1 cellular context compared by ENCODE assay signal in genomic region chr20:52031574-52032303, GRCh38.
TF ChIP-seq lines count a peak whose summit lies in the region.

No MANE protein-coding gene starts in this region.

TF ChIP-seq in K562, 482 proteins besides CTCF, POLR2A, EP300 and RAD21 (continued from another document):
- TF ChIP-seq, protein P1, sequence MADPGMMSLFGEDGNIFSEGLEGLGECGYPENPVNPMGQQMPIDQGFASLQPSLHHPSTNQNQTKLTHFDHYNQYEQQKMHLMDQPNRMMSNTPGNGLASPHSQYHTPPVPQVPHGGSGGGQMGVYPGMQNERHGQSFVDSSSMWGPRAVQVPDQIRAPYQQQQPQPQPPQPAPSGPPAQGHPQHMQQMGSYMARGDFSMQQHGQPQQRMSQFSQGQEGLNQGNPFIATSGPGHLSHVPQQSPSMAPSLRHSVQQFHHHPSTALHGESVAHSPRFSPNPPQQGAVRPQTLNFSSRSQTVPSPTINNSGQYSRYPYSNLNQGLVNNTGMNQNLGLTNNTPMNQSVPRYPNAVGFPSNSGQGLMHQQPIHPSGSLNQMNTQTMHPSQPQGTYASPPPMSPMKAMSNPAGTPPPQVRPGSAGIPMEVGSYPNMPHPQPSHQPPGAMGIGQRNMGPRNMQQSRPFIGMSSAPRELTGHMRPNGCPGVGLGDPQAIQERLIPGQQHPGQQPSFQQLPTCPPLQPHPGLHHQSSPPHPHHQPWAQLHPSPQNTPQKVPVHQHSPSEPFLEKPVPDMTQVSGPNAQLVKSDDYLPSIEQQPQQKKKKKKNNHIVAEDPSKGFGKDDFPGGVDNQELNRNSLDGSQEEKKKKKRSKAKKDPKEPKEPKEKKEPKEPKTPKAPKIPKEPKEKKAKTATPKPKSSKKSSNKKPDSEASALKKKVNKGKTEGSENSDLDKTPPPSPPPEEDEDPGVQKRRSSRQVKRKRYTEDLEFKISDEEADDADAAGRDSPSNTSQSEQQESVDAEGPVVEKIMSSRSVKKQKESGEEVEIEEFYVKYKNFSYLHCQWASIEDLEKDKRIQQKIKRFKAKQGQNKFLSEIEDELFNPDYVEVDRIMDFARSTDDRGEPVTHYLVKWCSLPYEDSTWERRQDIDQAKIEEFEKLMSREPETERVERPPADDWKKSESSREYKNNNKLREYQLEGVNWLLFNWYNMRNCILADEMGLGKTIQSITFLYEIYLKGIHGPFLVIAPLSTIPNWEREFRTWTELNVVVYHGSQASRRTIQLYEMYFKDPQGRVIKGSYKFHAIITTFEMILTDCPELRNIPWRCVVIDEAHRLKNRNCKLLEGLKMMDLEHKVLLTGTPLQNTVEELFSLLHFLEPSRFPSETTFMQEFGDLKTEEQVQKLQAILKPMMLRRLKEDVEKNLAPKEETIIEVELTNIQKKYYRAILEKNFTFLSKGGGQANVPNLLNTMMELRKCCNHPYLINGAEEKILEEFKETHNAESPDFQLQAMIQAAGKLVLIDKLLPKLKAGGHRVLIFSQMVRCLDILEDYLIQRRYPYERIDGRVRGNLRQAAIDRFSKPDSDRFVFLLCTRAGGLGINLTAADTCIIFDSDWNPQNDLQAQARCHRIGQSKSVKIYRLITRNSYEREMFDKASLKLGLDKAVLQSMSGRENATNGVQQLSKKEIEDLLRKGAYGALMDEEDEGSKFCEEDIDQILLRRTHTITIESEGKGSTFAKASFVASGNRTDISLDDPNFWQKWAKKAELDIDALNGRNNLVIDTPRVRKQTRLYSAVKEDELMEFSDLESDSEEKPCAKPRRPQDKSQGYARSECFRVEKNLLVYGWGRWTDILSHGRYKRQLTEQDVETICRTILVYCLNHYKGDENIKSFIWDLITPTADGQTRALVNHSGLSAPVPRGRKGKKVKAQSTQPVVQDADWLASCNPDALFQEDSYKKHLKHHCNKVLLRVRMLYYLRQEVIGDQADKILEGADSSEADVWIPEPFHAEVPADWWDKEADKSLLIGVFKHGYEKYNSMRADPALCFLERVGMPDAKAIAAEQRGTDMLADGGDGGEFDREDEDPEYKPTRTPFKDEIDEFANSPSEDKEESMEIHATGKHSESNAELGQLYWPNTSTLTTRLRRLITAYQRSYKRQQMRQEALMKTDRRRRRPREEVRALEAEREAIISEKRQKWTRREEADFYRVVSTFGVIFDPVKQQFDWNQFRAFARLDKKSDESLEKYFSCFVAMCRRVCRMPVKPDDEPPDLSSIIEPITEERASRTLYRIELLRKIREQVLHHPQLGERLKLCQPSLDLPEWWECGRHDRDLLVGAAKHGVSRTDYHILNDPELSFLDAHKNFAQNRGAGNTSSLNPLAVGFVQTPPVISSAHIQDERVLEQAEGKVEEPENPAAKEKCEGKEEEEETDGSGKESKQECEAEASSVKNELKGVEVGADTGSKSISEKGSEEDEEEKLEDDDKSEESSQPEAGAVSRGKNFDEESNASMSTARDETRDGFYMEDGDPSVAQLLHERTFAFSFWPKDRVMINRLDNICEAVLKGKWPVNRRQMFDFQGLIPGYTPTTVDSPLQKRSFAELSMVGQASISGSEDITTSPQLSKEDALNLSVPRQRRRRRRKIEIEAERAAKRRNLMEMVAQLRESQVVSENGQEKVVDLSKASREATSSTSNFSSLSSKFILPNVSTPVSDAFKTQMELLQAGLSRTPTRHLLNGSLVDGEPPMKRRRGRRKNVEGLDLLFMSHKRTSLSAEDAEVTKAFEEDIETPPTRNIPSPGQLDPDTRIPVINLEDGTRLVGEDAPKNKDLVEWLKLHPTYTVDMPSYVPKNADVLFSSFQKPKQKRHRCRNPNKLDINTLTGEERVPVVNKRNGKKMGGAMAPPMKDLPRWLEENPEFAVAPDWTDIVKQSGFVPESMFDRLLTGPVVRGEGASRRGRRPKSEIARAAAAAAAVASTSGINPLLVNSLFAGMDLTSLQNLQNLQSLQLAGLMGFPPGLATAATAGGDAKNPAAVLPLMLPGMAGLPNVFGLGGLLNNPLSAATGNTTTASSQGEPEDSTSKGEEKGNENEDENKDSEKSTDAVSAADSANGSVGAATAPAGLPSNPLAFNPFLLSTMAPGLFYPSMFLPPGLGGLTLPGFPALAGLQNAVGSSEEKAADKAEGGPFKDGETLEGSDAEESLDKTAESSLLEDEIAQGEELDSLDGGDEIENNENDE (IDR thresholded peaks at IDR 0.05; ENCODE audit: low read depth, low read length): no peak
- TF ChIP-seq RBM15 (IDR thresholded peaks at IDR 0.05; ENCODE audit: insufficient read depth, low read length) (no peak), ZNF184 (CRISPR knock-in tag; IDR thresholded peaks at IDR 0.05) (no peak), HMG20B (CRISPR knock-in tag; IDR thresholded peaks at IDR 0.05) (no peak), POLR2B (IDR thresholded peaks at IDR 0.05; ENCODE audit: low read depth, partially characterized antibody) (no peak), SMARCC2 (IDR thresholded peaks at IDR 0.05; ENCODE audit: low read depth) (no peak), ZNF354B (CRISPR knock-in tag; IDR thresholded peaks at IDR 0.05) (no peak), NEUROD1 (IDR thresholded peaks at IDR 0.05; ENCODE audit: borderline replicate concordance, low read depth, low read length, partially characterized antibody) (no peak), RBFOX2 (IDR thresholded peaks at IDR 0.05; ENCODE audit: low read depth, low read length) (no peak), DIDO1 (tag; IDR thresholded peaks at IDR 0.05; ENCODE audit: low read depth) (no peak)
